In the genomic region with DNA sequence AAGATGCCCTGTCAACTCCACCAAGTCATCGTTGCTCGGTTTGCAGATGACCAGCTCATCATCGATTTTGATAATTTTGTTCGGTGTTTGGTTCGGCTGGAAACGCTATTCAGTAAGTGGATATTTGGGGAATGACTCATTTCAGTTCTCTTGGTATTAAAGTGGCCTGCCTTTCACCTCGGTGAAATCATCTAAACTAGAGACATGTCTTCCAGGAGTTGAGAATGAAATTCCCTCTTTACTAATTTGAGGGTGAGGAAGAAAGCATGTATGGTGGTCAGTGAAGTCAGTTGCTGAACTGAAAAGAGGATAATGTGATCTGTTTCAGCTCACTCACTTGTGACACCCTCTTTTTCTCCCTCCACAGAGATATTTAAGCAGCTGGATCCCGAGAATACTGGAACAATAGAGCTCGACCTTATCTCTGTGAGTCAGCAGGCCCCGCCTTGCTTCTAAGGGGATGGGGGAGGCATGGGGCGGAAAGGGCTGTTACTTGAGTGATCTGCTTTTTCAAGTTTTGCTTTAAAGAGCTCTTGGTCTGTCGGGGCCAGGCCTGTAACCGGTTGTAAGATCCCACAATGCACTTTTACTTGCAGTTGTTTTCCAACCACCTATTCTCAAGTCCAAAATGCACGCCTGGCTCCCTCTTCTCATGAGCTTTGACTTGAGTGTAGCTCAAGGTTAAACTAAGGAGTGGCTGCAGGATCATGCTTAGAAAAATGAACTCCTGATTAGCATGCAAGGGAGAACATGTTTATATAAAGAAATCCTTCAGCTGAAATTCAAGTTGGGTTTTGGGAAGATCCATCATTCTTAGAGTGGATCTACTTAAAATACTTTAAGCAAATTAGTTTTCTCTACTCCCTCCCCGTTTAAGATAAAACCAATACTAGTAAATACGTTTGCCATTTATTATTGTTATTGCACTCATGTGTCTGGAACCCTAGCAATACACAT, we compare ENCODE assay signal across 9 cellular contexts. TPM values are rescaled to one million over a fixed set of nuclear protein-coding genes. Genes with fewer than 3 reads are reported as not detected.
DNase-seq lines count a peak whose midpoint lies in the region; ATAC-seq and TF ChIP-seq lines count a peak whose summit lies in the region.
"Had no signal": no experiment of that assay in that cellular context is flagged by ENCODE, and none has a peak within 500 bp of the region (broad histone marks: within the 10 kb centered on the region; RNA-seq: fewer than 3 reads in every experiment).

No MANE protein-coding gene starts in this region.

- no peak overlapping the region for H2BK120ac ChIP-seq in neuronal stem cell (ENCODE audit: low read depth, low read length)

- H3K4me1 Mint-ChIP-seq in stimulated activated naive CD8-positive, alpha-beta T cell treated with anti-CD3 and anti-CD28 coated beads, Interleukin-15, Interleukin-2, amounts not matched to agents 100 ng/mL and 50 ng/mL, for 24 hours (ENCODE audit: low read depth), result peaks cover 46% of the 10 kb centered on the region
- H3K4me1 Mint-ChIP-seq in T-cell, result peaks cover 9 to 35% (median 16%) of the 10 kb centered on the region in 3 donors

- H3K27me3 ChIP-seq in fibroblast of lung (ENCODE audit: control insufficient read depth, insufficient read depth, low read length) (no peaks in the 10 kb centered on the region), neuronal stem cell (ENCODE audit: control insufficient read depth in 3 of 3, insufficient read depth in 3 of 3, low read depth in 1 of 3, low read length in 3 of 3) (no peaks in the 10 kb centered on the region)

- H2BK15ac ChIP-seq in neuronal stem cell (ENCODE audit: low read length), result no peak overlapping the region

- H3K14ac ChIP-seq in neuronal stem cell (ENCODE audit: low read length), result no peak overlapping the region

- no peak overlapping the region for H3K23ac ChIP-seq in neuronal stem cell (ENCODE audit: low read depth, low read length, poor library complexity)

- H3K36me3 ChIP-seq in fibroblast of lung (ENCODE audit: control insufficient read depth, insufficient read depth, low read length), result peaks cover 19% of the 10 kb centered on the region
- H3K36me3 ChIP-seq in neuronal stem cell (replicated peaks in 1 of 2; ENCODE audit: control insufficient read depth in 2 of 2, insufficient read depth in 2 of 2, low read length in 2 of 2), result peaks cover 22 to 84% of the 10 kb centered on the region in 2 donors

- H3K9ac ChIP-seq in fibroblast of lung (ENCODE audit: insufficient read depth, low read length) (no peak overlapping the region), neuronal stem cell (ENCODE audit: low read depth, low read length, poor library complexity) (no peak overlapping the region)

- H3K9me3 Mint-ChIP-seq in stimulated activated naive CD8-positive, alpha-beta T cell treated with anti-CD3 and anti-CD28 coated beads, Interleukin-15, Interleukin-2, amounts not matched to agents 100 ng/mL and 50 ng/mL, for 24 hours, result no peaks in the 10 kb centered on the region
- no peaks in the 10 kb centered on the region for H3K9me3 Mint-ChIP-seq in T-cell
- H3K9me3 Mint-ChIP-seq: activated T-cell treated with anti-CD3 and anti-CD28 coated beads, Interleukin-2, amount 50 U/mL, for 4 hours had no signal

- no peak overlapping the region for H4K8ac ChIP-seq in neuronal stem cell (ENCODE audit: low read depth, low read length)

- no peaks in the 10 kb centered on the region for H3K9me3 ChIP-seq in fibroblast of lung (ENCODE audit: control insufficient read depth, insufficient read depth, low read depth, low read length)
- H3K9me3 ChIP-seq in neuronal stem cell (replicated peaks in 1 of 2; ENCODE audit: control insufficient read depth in 2 of 2, insufficient read depth in 1 of 2, low read depth in 1 of 2, low read length in 2 of 2), result no peaks in the 10 kb centered on the region

- CTCF ChIA-PET in T-cell (lab: Charles Lee), result interaction anchor here (0.6 to 1.1 kb wide), 3 partner anchors 23 to 643 kb away, joined by 3 to 8 read pairs (median 3); no protein-coding TSS in a partner anchor

- H2BK12ac ChIP-seq in neuronal stem cell (ENCODE audit: low read length), result no peak overlapping the region

- H4K20me1 ChIP-seq in fibroblast of lung (ENCODE audit: control insufficient read depth, extremely low read depth, insufficient read depth, low read length), result no peaks in the 10 kb centered on the region

- TF ChIP-seq CTCF in fibroblast of lung (conservative IDR thresholded peaks at IDR 0.05 in 1 of 2, IDR thresholded peaks at IDR 0.05 in 1 of 2; ENCODE audit: low read depth in 1 of 2, low read length in 2 of 2), result no peak

- H3K27ac ChIP-seq in fibroblast of lung (ENCODE audit: insufficient read depth, low read length), result peak overlapping the region; percentile 70
- peak overlapping the region; percentile 17 for H3K27ac ChIP-seq in neuronal stem cell (replicated peaks; ENCODE audit: low read length)

- H3K4me3 ChIP-seq in fibroblast of lung (replicated peaks in 1 of 4; ENCODE audit: control extremely low read depth in 1 of 4, insufficient read depth in 1 of 4, low read depth in 3 of 4, low read length in 4 of 4) (peak overlapping the region in 1 of 4 experiments; percentile 10), neuronal stem cell (ENCODE audit: low read length in 2 of 2) (no peak overlapping the region)

- no peak for DNase-seq in stimulated activated naive CD8-positive, alpha-beta T cell treated with anti-CD3 and anti-CD28 coated beads, Interleukin-15, Interleukin-2, amounts not matched to agents 100 U/mL and 50 U/mL, for 24 hours
- DNase-seq in T-cell, result no peak
- peak; percentile 87 to 94 for DNase-seq in fibroblast of lung (ENCODE audit: low read depth in 2 of 2)
- no peak for DNase-seq in neuronal stem cell (ENCODE audit: low spot score)
- DNase-seq in DMS79 (lab: John Stamatoyannopoulos, UW), result no peak
- DNase-seq: activated T-cell treated with anti-CD3 and anti-CD28 coated beads, Interleukin-2, amount 50 U/mL, for 4 hours had no signal

- H3K4me2 ChIP-seq in fibroblast of lung (ENCODE audit: extremely low read depth, insufficient read depth, low read length), result peak overlapping the region; percentile 21
- H3K4me2 ChIP-seq in neuronal stem cell (ENCODE audit: insufficient read depth, low read length, poor library complexity, severe bottlenecking), result no peak overlapping the region

- no peak overlapping the region for H3K4ac ChIP-seq in neuronal stem cell (ENCODE audit: low read length)

- no peak overlapping the region for H3K4me3 Mint-ChIP-seq in stimulated activated naive CD8-positive, alpha-beta T cell treated with anti-CD3 and anti-CD28 coated beads, Interleukin-15, Interleukin-2, amounts not matched to agents 100 ng/mL and 50 ng/mL, for 24 hours
- H3K4me3 Mint-ChIP-seq in T-cell, result no peak overlapping the region
- H3K4me3 Mint-ChIP-seq: activated T-cell treated with anti-CD3 and anti-CD28 coated beads, Interleukin-2, amount 50 U/mL, for 4 hours had no signal

- no peak for ATAC-seq in stimulated activated naive CD8-positive, alpha-beta T cell treated with anti-CD3 and anti-CD28 coated beads, Interleukin-15, Interleukin-2, amounts not matched to agents 100 U/mL and 50 U/mL, for 24 hours
- no peak for ATAC-seq in T-cell (replicated peaks in 1 of 4)
- ATAC-seq in HG03139 (IDR thresholded peaks at IDR 0.05; ENCODE audit: unreplicated experiment), result no peak
- no peak for ATAC-seq in GM21367 (IDR thresholded peaks at IDR 0.05; ENCODE audit: unreplicated experiment)

- H2AFZ ChIP-seq in fibroblast of lung (ENCODE audit: low read length), result no peak overlapping the region
- no peak overlapping the region for H2AFZ ChIP-seq in neuronal stem cell (ENCODE audit: low read length)

- no peak overlapping the region for H2BK5ac ChIP-seq in neuronal stem cell (ENCODE audit: low read length)

- no peak overlapping the region for H3K18ac ChIP-seq in neuronal stem cell (ENCODE audit: low read length)

- H3K4me1 ChIP-seq in fibroblast of lung (ENCODE audit: control insufficient read depth, extremely low read depth, insufficient read depth, low read length) (peaks cover 40% of the 10 kb centered on the region), neuronal stem cell (ENCODE audit: control insufficient read depth in 2 of 2, insufficient read depth in 1 of 2, low read depth in 1 of 2, low read length in 2 of 2) (peaks cover 3 to 19% of the 10 kb centered on the region in 2 donors)

- peaks cover 61% of the 10 kb centered on the region for H3K36me3 Mint-ChIP-seq in stimulated activated naive CD8-positive, alpha-beta T cell treated with anti-CD3 and anti-CD28 coated beads, Interleukin-15, Interleukin-2, amounts not matched to agents 100 ng/mL and 50 ng/mL, for 24 hours (ENCODE audit: low read depth)
- peaks cover 57% of the 10 kb centered on the region for H3K36me3 Mint-ChIP-seq in T-cell

- no peaks in the 10 kb centered on the region for H3K79me1 ChIP-seq in neuronal stem cell (ENCODE audit: low read depth, low read length)

- WGBS in neuronal stem cell (ENCODE audit: extremely low coverage in 2 of 2, insufficient read length in 2 of 2, insufficient replicate concordance in 1 of 2), 2 donors, result no CpG with 5 or more reads among the region's 16 CpGs

- no peaks in the 10 kb centered on the region for H3K27me3 Mint-ChIP-seq in stimulated activated naive CD8-positive, alpha-beta T cell treated with anti-CD3 and anti-CD28 coated beads, Interleukin-15, Interleukin-2, amounts not matched to agents 100 ng/mL and 50 ng/mL, for 24 hours
- H3K27me3 Mint-ChIP-seq in T-cell, result no peaks in the 10 kb centered on the region

- H3K79me2 ChIP-seq in fibroblast of lung (ENCODE audit: control insufficient read depth, insufficient read depth, low read length), result peaks cover 2% of the 10 kb centered on the region

- H2AK5ac ChIP-seq in neuronal stem cell (ENCODE audit: low read depth, low read length), result no peak overlapping the region

- POLR2A ChIA-PET in T-cell (lab: Charles Lee), result no interaction called here

- peak overlapping the region; percentile 32 for H3K27ac Mint-ChIP-seq in stimulated activated naive CD8-positive, alpha-beta T cell treated with anti-CD3 and anti-CD28 coated beads, Interleukin-15, Interleukin-2, amounts not matched to agents 100 ng/mL and 50 ng/mL, for 24 hours
- peak overlapping the region; percentile 68 to 80 for H3K27ac Mint-ChIP-seq in T-cell

- H4K91ac ChIP-seq in neuronal stem cell (ENCODE audit: low read depth, low read length, poor library complexity), result no peak overlapping the region

RNA-seq across cellular contexts. Expression of a gene that starts 59.8 kb away (rescaled TPM):
- total RNA-seq in T-cell (100 to 1,000 TPM; 146 to 206 (median 169) TPM), fibroblast of lung (332 and 488 TPM in 2 replicates)
- 318 and 387 TPM in 2 replicates for polyA plus RNA-seq in fibroblast of lung
- polyA plus RNA-seq in fibroblast of lung (2012), result 376 and 416 TPM in 2 replicates
- 336 and 352 TPM in 2 replicates for polyA minus RNA-seq in fibroblast of lung (ENCODE audit: low replicate concordance)
- polyA plus RNA-seq in neuronal stem cell (2013, experiment 1 of 2), result 50.4 TPM
- polyA plus RNA-seq in neuronal stem cell (2013, experiment 2 of 2), result 50.8 TPM

Comparison
In these comparisons a context has a peak if more than half of its experiments do, and no peak if none do; other contexts are left out.
1. DNase-seq: peak in fibroblast of lung (2 of 2); none in stimulated activated naive CD8-positive, alpha-beta T cell treated with anti-CD3 and anti-CD28 coated beads, Interleukin-15, Interleukin-2, amounts not matched to agents 100 U/mL and 50 U/mL, for 24 hours (single experiment), T-cell (0 of 34), neuronal stem cell (single experiment) and DMS79 (single experiment).